ENCODE assay signal across 8 cellular contexts in the genomic region with DNA sequence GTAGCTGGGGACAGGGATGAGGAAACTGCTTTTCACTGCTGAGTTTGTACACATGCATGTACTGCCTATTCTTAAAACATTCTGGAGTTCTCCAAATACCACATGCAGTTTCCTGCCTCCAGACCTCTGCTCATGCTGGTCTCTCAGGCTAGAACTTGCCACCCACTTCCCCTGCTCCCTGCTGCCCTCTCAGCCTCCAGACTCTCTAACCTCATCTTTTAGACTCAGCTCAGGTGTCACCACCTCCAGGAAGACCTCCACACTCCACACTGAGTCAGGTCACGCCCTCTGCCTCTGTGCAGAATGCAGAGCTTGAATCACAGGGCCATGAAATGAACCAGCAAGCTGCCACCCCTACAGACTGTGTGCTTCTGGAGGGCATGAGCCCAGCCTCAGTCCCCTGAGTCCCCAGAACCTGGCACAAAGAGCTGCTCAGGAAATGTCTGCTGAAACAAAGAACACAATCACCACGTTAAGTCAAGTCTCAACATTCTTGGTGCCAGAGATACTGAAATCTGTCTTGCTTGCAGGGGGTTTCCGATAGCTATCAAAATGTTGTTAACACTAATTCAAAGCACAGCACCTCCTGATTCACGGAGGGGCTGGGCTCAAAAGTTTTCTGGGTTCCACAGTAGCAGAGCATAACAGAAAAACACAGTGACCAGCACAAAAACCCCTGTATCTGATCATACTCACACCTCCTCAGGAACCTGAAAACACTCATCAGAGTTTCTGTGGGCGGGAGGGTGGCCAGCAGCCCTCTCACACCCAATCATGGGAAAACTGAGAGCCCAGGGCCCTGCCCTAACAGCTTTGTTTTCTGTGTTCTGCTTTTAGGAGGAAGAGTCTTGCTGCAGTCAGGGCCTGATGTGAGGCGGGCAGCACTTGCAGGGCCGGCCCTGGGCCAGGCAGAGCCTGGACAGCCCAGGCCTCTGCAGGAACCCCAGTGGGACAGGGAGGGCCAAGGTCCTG. TPM values are rescaled to one million over a fixed set of nuclear protein-coding genes. Genes with fewer than 3 reads are reported as not detected.
DNase-seq lines count a peak whose midpoint lies in the region; ATAC-seq lines count a peak whose summit lies in the region.

No MANE protein-coding gene starts in this region.

- in situ Hi-C loops in SK-MEL-5 (cut with HindIII; ENCODE audit: low pct_unique_long_range_greater_than_20kb, low sequenced_read_pairs), result no loop called here

- peak; percentile 60 for ATAC-seq in GM18868 (IDR thresholded peaks at IDR 0.05; ENCODE audit: unreplicated experiment)
- peak; percentile 82 for ATAC-seq in HG02870 (IDR thresholded peaks at IDR 0.05; ENCODE audit: unreplicated experiment)
- ATAC-seq in naive thymus-derived CD8-positive, alpha-beta T cell, result peak; percentile 14 to 18

- H3K27me3 Mint-ChIP-seq in naive thymus-derived CD8-positive, alpha-beta T cell, result no peaks in the 10 kb centered on the region

- peaks cover 0 to 3% (median 0%) of the 10 kb centered on the region in 3 donors for H3K36me3 Mint-ChIP-seq in naive thymus-derived CD8-positive, alpha-beta T cell

- POLR2A ChIA-PET in naive thymus-derived CD8-positive, alpha-beta T cell (lab: Charles Lee), result interaction anchor here (0.8 to 3.2 kb wide), 14 partner anchors 8 to 96 kb away, joined by 3 to 21 read pairs (median 5); no protein-coding TSS in a partner anchor

- H3K27ac Mint-ChIP-seq in naive thymus-derived CD8-positive, alpha-beta T cell, result peak overlapping the region; percentile 88 to 97 (median 94)

- peaks cover 34 to 98% (median 85%) of the 10 kb centered on the region in 4 donors for H3K4me1 Mint-ChIP-seq in naive thymus-derived CD8-positive, alpha-beta T cell

- DNase-seq in SK-MEL-5 (ENCODE audit: low read depth, low spot score) (peak; percentile 30), caudate nucleus (lab: John Stamatoyannopoulos, UW) (peak in 3 of 61 donors; percentile 27 to 32 (median 28)), HT-29 (ENCODE audit: low spot score) (no peak), HPDE6-E6E7 (ENCODE audit: extremely low spot score) (no peak), iPS-NIHi7 (ENCODE audit: extremely low spot score) (no peak)
- DNase-seq in naive thymus-derived CD8-positive, alpha-beta T cell, result peak in 4 of 10 donors; percentile 32 to 62 (median 44)

- peak overlapping the region; percentile 94 for H3K27ac ChIP-seq in caudate nucleus (ENCODE audit: low read depth, low read length)

- no peaks in the 10 kb centered on the region for H3K9me3 Mint-ChIP-seq in naive thymus-derived CD8-positive, alpha-beta T cell

- peak overlapping the region; percentile 40 to 79 (median 66) for H3K4me3 Mint-ChIP-seq in naive thymus-derived CD8-positive, alpha-beta T cell

RNA-seq across cellular contexts. Expression of a gene that starts 21.1 kb away (rescaled TPM):
- 58.1 and 68.2 TPM in 2 replicates for total RNA-seq in SK-MEL-5 (2014; rRNA removed; shearing (Covaris generic))
- 43.1 and 52.4 TPM in 2 replicates for polyA plus RNA-seq in SK-MEL-5 (2015; cell fraction: cytosol; rRNA removed)
- 24.6 and 27.5 TPM in 2 replicates for polyA plus RNA-seq in SK-MEL-5 (2015; cell fraction: nucleus; rRNA removed)
- total RNA-seq in naive thymus-derived CD8-positive, alpha-beta T cell, result 10 to 100 TPM; 22.2 to 23.2 TPM
- 10 to 100 TPM in 2 of 3 donors, 1 to 10 TPM in 1; 2.4 to 15.1 (median 11.9) TPM for polyA plus RNA-seq in naive thymus-derived CD8-positive, alpha-beta T cell
- 17.8 and 20.2 TPM in 2 replicates for total RNA-seq in HT-29 (2014; rRNA removed; shearing (Covaris generic))

Comparison
In these comparisons a context has a peak if more than half of its experiments do, and no peak if none do; other contexts are left out.
1. ATAC-seq: peak in every context shown above with its lines; median percentile 82 in HG02870; 60 in GM18868; 16 in naive thymus-derived CD8-positive, alpha-beta T cell.